14 cellular contexts compared by ENCODE assay signal in the genomic region with DNA sequence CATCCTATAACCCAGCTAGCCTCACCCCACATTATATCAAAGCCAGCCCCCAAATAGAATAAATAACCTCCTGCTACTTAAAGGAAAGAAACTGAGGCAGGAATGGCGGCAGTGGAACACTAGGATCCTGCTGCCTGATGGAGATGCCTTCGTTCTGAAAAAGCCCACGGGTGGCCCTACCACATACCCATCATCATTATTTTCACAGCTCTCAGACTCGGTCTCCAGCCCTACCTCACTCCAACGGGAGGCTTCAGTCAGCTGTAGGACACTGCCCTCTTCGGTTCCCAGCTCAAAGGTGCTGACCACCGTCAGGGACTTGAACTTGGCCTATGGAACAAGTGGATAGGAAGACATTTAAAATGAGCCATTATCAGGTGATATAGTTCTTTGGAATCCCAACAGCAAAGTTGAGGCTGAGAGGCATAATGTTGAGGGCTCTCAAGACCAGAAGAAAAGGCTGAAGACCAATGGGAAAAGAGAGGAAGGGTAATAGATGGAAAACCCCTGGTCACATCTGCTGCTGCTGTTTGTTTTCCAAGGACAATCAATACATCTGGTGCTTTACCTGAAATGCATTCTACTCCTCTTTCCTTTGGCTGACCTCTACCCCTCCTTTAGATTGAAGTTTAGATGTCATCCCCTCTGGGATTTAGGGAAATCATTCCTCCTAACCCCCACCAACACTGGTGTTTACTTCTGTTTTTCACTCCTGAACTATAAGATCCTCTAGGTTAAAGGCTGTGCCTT. TPM values are rescaled to one million over a fixed set of nuclear protein-coding genes. Genes with fewer than 3 reads are reported as not detected.
DNase-seq lines count a peak whose midpoint lies in the region; ATAC-seq and TF ChIP-seq lines count a peak whose summit lies in the region.
"Had no signal": no experiment of that assay in that cellular context is flagged by ENCODE, and none has a peak within 500 bp of the region (broad histone marks: within the 10 kb centered on the region; RNA-seq: fewer than 3 reads in every experiment).

No MANE protein-coding gene starts in this region.

- H3K36me3 Mint-ChIP-seq in T-cell, result peaks cover 4% of the 10 kb centered on the region
- H3K36me3 Mint-ChIP-seq: natural killer cell treated with Interleukin-12 subunit alpha and Interleukin-12 subunit beta and Interleukin-15 and Interleukin-18, amount 100 ng/mL, for 72 hours had no signal

- H3K27ac Mint-ChIP-seq in T-cell, result no peak overlapping the region
- H3K27ac Mint-ChIP-seq: CD8-positive, alpha-beta T cell; natural killer cell treated with Interleukin-12 subunit alpha and Interleukin-12 subunit beta and Interleukin-15 and Interleukin-18, amount 100 ng/mL, for 72 hours; T-helper 2 cell treated with Interferon-gamma antibody and Interleukin-4, amounts not matched to agents 5 μg/mL and 100 μg/mL, for 36 hours had no signal

- no peak for DNase-seq in SK-N-SH
- no peak for DNase-seq in left lung
- DNase-seq in upper lobe of left lung, result no peak
- no peak for DNase-seq in T-cell
- DNase-seq in ureter (ENCODE audit: low spot score), result no peak
- DNase-seq: activated CD4-positive, alpha-beta T cell treated with anti-CD3 and anti-CD28 coated beads, Interleukin-2, amount 50 U/mL, for 1 hour; CD8-positive, alpha-beta T cell; kidney glomerular epithelial cell; NCI-H146; NCI-H510A treated with DMSO at 0.1 percent for 48 hours; Peyer's patch had no signal

- no peak for TF ChIP-seq EP300 in SK-N-SH (IDR thresholded peaks at IDR 0.05; ENCODE audit: borderline replicate concordance in 1 of 2, low read depth in 1 of 2, low read length in 1 of 2)
- TF ChIP-seq EP300 in upper lobe of left lung (IDR thresholded peaks at IDR 0.05), result no peak

- no peaks in the 10 kb centered on the region for H3K36me3 ChIP-seq in SK-N-SH (replicated peaks in 1 of 2; ENCODE audit: control insufficient read depth in 1 of 2, insufficient read depth in 2 of 2, low read length in 1 of 2)
- H3K36me3 ChIP-seq in left lung, result no peaks in the 10 kb centered on the region
- peaks cover 0 to 12% (median 0%) of the 10 kb centered on the region in 4 donors for H3K36me3 ChIP-seq in upper lobe of left lung
- H3K36me3 ChIP-seq: Peyer's patch had no signal

- H3K4me3 Mint-ChIP-seq in T-cell, result no peak overlapping the region
- H3K4me3 Mint-ChIP-seq: CD8-positive, alpha-beta T cell; natural killer cell treated with Interleukin-12 subunit alpha and Interleukin-12 subunit beta and Interleukin-15 and Interleukin-18, amount 100 ng/mL, for 72 hours; T-helper 2 cell treated with Interferon-gamma antibody and Interleukin-4, amounts not matched to agents 5 μg/mL and 100 μg/mL, for 36 hours had no signal

- no peaks in the 10 kb centered on the region for H3K27me3 ChIP-seq in SK-N-SH (ENCODE audit: insufficient read depth)
- H3K27me3 ChIP-seq in left lung, result no peaks in the 10 kb centered on the region
- H3K27me3 ChIP-seq in upper lobe of left lung, result no peaks in the 10 kb centered on the region
- H3K27me3 ChIP-seq: Peyer's patch had no signal

- H3K4me1 ChIP-seq in SK-N-SH (ENCODE audit: control insufficient read depth in 1 of 2, insufficient read depth in 2 of 2, low read depth in 1 of 2, low read length in 1 of 2) (peaks cover 21 to 28% of the 10 kb centered on the region in 2 experiments), left lung (peaks cover 25 to 34% of the 10 kb centered on the region in 2 donors), upper lobe of left lung (peaks cover 27 to 36% (median 30%) of the 10 kb centered on the region in 4 donors)

- no peak for TF ChIP-seq RAD21 in SK-N-SH (IDR thresholded peaks at IDR 0.05; ENCODE audit: low read length)

- no peaks in the 10 kb centered on the region for H3K9me3 Mint-ChIP-seq in T-cell
- H3K9me3 Mint-ChIP-seq: CD8-positive, alpha-beta T cell; natural killer cell treated with Interleukin-12 subunit alpha and Interleukin-12 subunit beta and Interleukin-15 and Interleukin-18, amount 100 ng/mL, for 72 hours; T-helper 2 cell treated with Interferon-gamma antibody and Interleukin-4, amounts not matched to agents 5 μg/mL and 100 μg/mL, for 36 hours had no signal

- no peaks in the 10 kb centered on the region for H3K4me1 Mint-ChIP-seq in T-cell

- no peak overlapping the region for H2AFZ ChIP-seq in SK-N-SH (ENCODE audit: low read depth)

- ATAC-seq in SK-N-SH treated with all-trans-retinoic acid at 6 μM for 48 hours (no peak), left lung (no peak), upper lobe of left lung (ENCODE audit: low FRiP score in 2 of 2) (no peak), T-cell (replicated peaks in 1 of 4) (no peak)
- ATAC-seq: CD8-positive, alpha-beta T cell; natural killer cell treated with Interleukin-12 subunit alpha and Interleukin-12 subunit beta and Interleukin-15 and Interleukin-18, amount 100 ng/mL, for 72 hours had no signal

- WGBS in SK-N-SH (ENCODE audit: low lambda C conversion rate), result 97% methylated on average over 7 of the region's 7 CpGs
- 88 to 91% methylated on average over 7 of the region's 7 CpGs for WGBS in upper lobe of left lung, 2 donors

- no peaks in the 10 kb centered on the region for H3K79me2 ChIP-seq in SK-N-SH (ENCODE audit: insufficient read depth)

- H4K20me1 ChIP-seq in SK-N-SH (ENCODE audit: insufficient read depth), result no peaks in the 10 kb centered on the region

- H3K9me3 ChIP-seq in SK-N-SH (no peaks in the 10 kb centered on the region), left lung (no peaks in the 10 kb centered on the region), upper lobe of left lung (no peaks in the 10 kb centered on the region)
- H3K9me3 ChIP-seq: Peyer's patch had no signal

- peaks cover 20% of the 10 kb centered on the region for H3F3A ChIP-seq in SK-N-SH (replicated peaks; ENCODE audit: insufficient read depth)

- intact Hi-C loops in left lung (cut with DNase I), result no loop called here

- H3K9me2 ChIP-seq in SK-N-SH, result no peaks in the 10 kb centered on the region

- H3K27me3 Mint-ChIP-seq in T-cell, result no peaks in the 10 kb centered on the region
- H3K27me3 Mint-ChIP-seq: natural killer cell treated with Interleukin-12 subunit alpha and Interleukin-12 subunit beta and Interleukin-15 and Interleukin-18, amount 100 ng/mL, for 72 hours had no signal

- H3K27ac ChIP-seq in SK-N-SH (ENCODE audit: low read depth in 2 of 2, low read length in 1 of 2) (peak overlapping the region; percentile 94 to 98; a peak in 3 of 4 replicates), left lung (peak overlapping the region; percentile 86 to 93), upper lobe of left lung (peak overlapping the region; percentile 86 to 94 (median 90))

- peak overlapping the region; percentile 79 for H3K4me2 ChIP-seq in SK-N-SH

- TF ChIP-seq POLR2A in upper lobe of left lung (IDR thresholded peaks at IDR 0.05), result no peak

- no peak overlapping the region for H3K9ac ChIP-seq in SK-N-SH

- no peak for TF ChIP-seq CTCF in SK-N-SH (IDR thresholded peaks at IDR 0.05)
- no peak for TF ChIP-seq CTCF in left lung (IDR thresholded peaks at IDR 0.05)
- TF ChIP-seq CTCF in upper lobe of left lung (IDR thresholded peaks at IDR 0.05), result no peak

- POLR2A ChIA-PET in SK-N-SH (lab: Yijun Ruan, JAX) (interaction anchor here (1.7 kb wide), 1 partner anchor 34 kb away, joined by 7 read pairs; the partner anchor contains the start of gene RBM8A), T-cell (lab: Charles Lee) (no interaction called here)

- H3K4me3 ChIP-seq in SK-N-SH (ENCODE audit: low read depth in 2 of 2, low read length in 1 of 2) (peak overlapping the region in 1 of 2 experiments; percentile 42; a peak in 1 of 4 replicates), left lung (no peak overlapping the region), upper lobe of left lung (no peak overlapping the region)
- H3K4me3 ChIP-seq: Peyer's patch had no signal

- CTCF ChIA-PET in SK-N-SH (lab: Yijun Ruan, JAX) (interaction anchor here (1.8 to 11.0 kb wide), 12 partner anchors 12 to 145 kb away, joined by 6 to 281 read pairs (median 21); partner anchors contain the start of genes ITGA10, NUDT17 and PEX11B), T-cell (lab: Charles Lee) (interaction anchor here (0.6 to 0.7 kb wide), 2 partner anchors 11 to 65 kb away, joined by 3 read pairs; no protein-coding TSS in a partner anchor)

TF ChIP-seq in SK-N-SH, 30 proteins besides CTCF, POLR2A, EP300 and RAD21 (continues in another document):
- TF ChIP-seq TEAD4 (IDR thresholded peaks at IDR 0.05; ENCODE audit: borderline replicate concordance, insufficient read depth), result no peak

TF ChIP-seq in SK-N-SH treated with all-trans-retinoic acid at 6 μM for 48 hours, 23 proteins besides CTCF, POLR2A, EP300 and RAD21 (continues in another document):
- TF ChIP-seq ZNF8 (CRISPR knock-in tag; IDR thresholded peaks at IDR 0.05) (no peak), SNAI2 (CRISPR knock-in tag; IDR thresholded peaks at IDR 0.05) (no peak)

RNA-seq across cellular contexts. Expression of gene ANKRD35, which starts 7.8 kb away (rescaled TPM):
- 0.05 and 0.08 TPM in 2 replicates for polyA plus RNA-seq in SK-N-SH (2012; rRNA removed)
- 0.05 and 0.07 TPM in 2 replicates for polyA plus RNA-seq in SK-N-SH (2012; cell fraction: cytosol; rRNA removed)
- polyA plus RNA-seq in SK-N-SH (2012; cell fraction: nucleus; rRNA removed), result 0.10 and 0.11 TPM in 2 replicates
- total RNA-seq in left lung (1 to 10 TPM; 1.4 to 3.4 TPM), upper lobe of left lung (1 to 10 TPM in 4 of 6 donors, under 1 TPM in 1, not detected in 1; 0.76 to 2.5 (median 1.3) TPM), T-cell (under 1 TPM in 1 of 5 donors, not detected in 4; 0.09 TPM), ureter (4.2 TPM)
- total RNA-seq: CD8-positive, alpha-beta T cell had no signal

RNA-seq across cellular contexts. Expression of gene ITGA10, which starts 16.4 kb away (rescaled TPM):
- 2.1 and 2.6 TPM in 2 replicates for polyA plus RNA-seq in SK-N-SH (2012; rRNA removed)
- 0.70 and 1.0 TPM in 2 replicates for polyA plus RNA-seq in SK-N-SH (2012; cell fraction: cytosol; rRNA removed)
- polyA plus RNA-seq in SK-N-SH (2012; cell fraction: nucleus; rRNA removed), result 12.8 and 13.2 TPM in 2 replicates
- total RNA-seq in left lung (10 to 100 TPM in 1 of 2 donors, 1 to 10 TPM in 1; 5.8 to 12.5 TPM), upper lobe of left lung (10 to 100 TPM; 13.3 to 46.1 (median 14.9) TPM), T-cell (1 to 10 TPM; 1.7 to 5.1 (median 2.4) TPM), ureter (19.2 TPM)

RNA-seq across cellular contexts. Expression of gene PEX11B, which starts 25.0 kb away (rescaled TPM):
- 26.1 and 34.5 TPM in 2 replicates for polyA plus RNA-seq in SK-N-SH (2012; rRNA removed)
- polyA plus RNA-seq in SK-N-SH (2012; cell fraction: cytosol; rRNA removed), result 31.8 and 32.7 TPM in 2 replicates
- 17.8 and 27.8 TPM in 2 replicates for polyA plus RNA-seq in SK-N-SH (2012; cell fraction: nucleus; rRNA removed)
- total RNA-seq in left lung (10 to 100 TPM; 31.9 to 32.4 TPM), upper lobe of left lung (10 to 100 TPM; 15.2 to 29.5 (median 26.9) TPM), T-cell (10 to 100 TPM; 18.8 to 36.3 (median 34.4) TPM), ureter (44.2 TPM)

RNA-seq across cellular contexts. Expression of gene RBM8A, which starts 33.8 kb away (rescaled TPM):
- 236 TPM in 2 replicates for polyA plus RNA-seq in SK-N-SH (2012; rRNA removed)
- polyA plus RNA-seq in SK-N-SH (2012; cell fraction: cytosol; rRNA removed), result 306 and 395 TPM in 2 replicates
- 80.7 and 82.7 TPM in 2 replicates for polyA plus RNA-seq in SK-N-SH (2012; cell fraction: nucleus; rRNA removed)
- total RNA-seq in left lung, result 100 to 1,000 TPM in 1 of 2 donors, 10 to 100 TPM in 1; 90.2 to 118 TPM
- total RNA-seq in upper lobe of left lung, result 100 to 1,000 TPM in 3 of 6 donors, 10 to 100 TPM in 3; 30.1 to 144 (median 101) TPM
- total RNA-seq in T-cell, result 100 to 1,000 TPM; 124 to 153 (median 130) TPM
- 141 TPM for total RNA-seq in ureter

RNA-seq across cellular contexts. Expression of gene PIAS3, which starts 34.6 kb away (rescaled TPM):
- polyA plus RNA-seq in SK-N-SH (2012; rRNA removed), result 35.5 and 39.1 TPM in 2 replicates
- polyA plus RNA-seq in SK-N-SH (2012; cell fraction: cytosol; rRNA removed), result 16.1 and 18.8 TPM in 2 replicates
- 157 and 192 TPM in 2 replicates for polyA plus RNA-seq in SK-N-SH (2012; cell fraction: nucleus; rRNA removed)
- total RNA-seq in left lung (10 to 100 TPM; 35.8 to 42.6 TPM), upper lobe of left lung (10 to 100 TPM; 23.0 to 71.2 (median 29.5) TPM), T-cell (10 to 100 TPM; 22.1 to 28.3 (median 26.8) TPM), ureter (70.4 TPM)
